In the genomic region with DNA sequence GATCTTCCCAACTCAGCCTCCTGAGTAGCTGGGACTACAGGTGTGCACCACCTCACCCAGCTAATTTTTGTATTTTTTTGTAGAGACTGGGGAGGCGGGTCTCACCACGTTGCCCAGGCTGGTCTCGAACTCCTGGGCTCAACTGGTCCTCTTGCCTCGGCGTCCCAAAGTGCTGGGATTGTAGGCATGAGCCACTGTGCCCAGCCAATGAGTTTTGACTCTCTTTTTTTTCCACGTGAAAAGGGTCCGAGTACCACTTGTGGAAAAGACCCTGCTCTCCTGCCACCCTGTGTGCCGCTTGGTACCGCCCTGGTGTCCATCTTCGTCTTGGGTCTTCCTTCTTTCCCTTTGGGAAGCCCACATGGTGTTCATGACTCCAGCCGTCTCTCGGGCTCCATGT, we compare ENCODE assay signal across 27 cellular contexts. TPM values are rescaled to one million over a fixed set of nuclear protein-coding genes. Genes with fewer than 3 reads are reported as not detected.
"Had no signal": no experiment of that assay in that cellular context is flagged by ENCODE, and none has a peak within 500 bp of the region (broad histone marks: within the 10 kb centered on the region; RNA-seq: fewer than 3 reads in every experiment).

No MANE protein-coding gene starts in this region.

- H3K4me3 Mint-ChIP-seq: activated B cell treated with CpG ODN at 0.5 μM for 24 hours; activated CD4-positive, alpha-beta T cell treated with anti-CD3 and anti-CD28 coated beads, Interleukin-2, amount 10 ng/mL, durations not matched to agents 24 days and 14 days; activated CD8-positive, alpha-beta memory T cell treated with anti-CD3 and anti-CD28 coated beads, Interleukin-2, amount 10 ng/mL, durations not matched to agents 7 days and 5 days; activated naive CD8-positive, alpha-beta T cell treated with anti-CD3 and anti-CD28 coated beads, Interleukin-2, amount 50 U/mL, for 24 hours; activated T-cell treated with anti-CD3 and anti-CD28 coated beads, Interleukin-2, amount 50 U/mL, for 24 hours; activated T-helper 1 cell treated with anti-CD3 and anti-CD28 coated beads, Interleukin-12 subunit alpha, Interleukin-12 subunit beta, Interleukin-2, Interleukin-4 antibody, amounts not matched to agents 30 ng/mL and 10 ng/mL and 1 ng/mL, durations not matched to agents 14 hours and 24 hours and 36 hours had no signal

- H3K36me3 Mint-ChIP-seq: activated CD8-positive, alpha-beta memory T cell treated with anti-CD3 and anti-CD28 coated beads, Interleukin-2, amount 10 ng/mL, durations not matched to agents 7 days and 5 days had no signal

- H3K9me3 ChIP-seq: MG63, Peyer's patch had no signal

- H3K4me1 ChIP-seq: Peyer's patch had no signal

- H3K36me3 ChIP-seq: brain microvascular endothelial cell, cardiac muscle cell, MG63, Peyer's patch had no signal

- H3K27me3 ChIP-seq: brain microvascular endothelial cell, cardiac muscle cell, Peyer's patch had no signal

- H3K27ac Mint-ChIP-seq: activated B cell treated with CpG ODN at 0.5 μM for 24 hours; activated CD4-positive, alpha-beta T cell treated with anti-CD3 and anti-CD28 coated beads, Interleukin-2, amount 10 ng/mL, durations not matched to agents 24 days and 14 days; activated CD8-positive, alpha-beta memory T cell treated with anti-CD3 and anti-CD28 coated beads, Interleukin-2, amount 10 ng/mL, durations not matched to agents 7 days and 5 days; activated T-cell treated with anti-CD3 and anti-CD28 coated beads, Interleukin-2, amount 50 U/mL, for 24 hours; activated T-helper 1 cell treated with anti-CD3 and anti-CD28 coated beads, Interleukin-12 subunit alpha, Interleukin-12 subunit beta, Interleukin-2, Interleukin-4 antibody, amounts not matched to agents 30 ng/mL and 10 ng/mL and 1 ng/mL, durations not matched to agents 14 hours and 24 hours and 36 hours had no signal

- H3K4me3 ChIP-seq: cardiac muscle cell, MG63, Peyer's patch had no signal

- H3K27ac ChIP-seq: brain microvascular endothelial cell, cardiac muscle cell, Peyer's patch, RWPE1 had no signal

- ATAC-seq: activated CD8-positive, alpha-beta memory T cell treated with anti-CD3 and anti-CD28 coated beads, Interleukin-2, amount 10 ng/mL, durations not matched to agents 7 days and 5 days; activated naive CD8-positive, alpha-beta T cell treated with anti-CD3 and anti-CD28 coated beads, Interleukin-2, amount 50 U/mL, for 24 hours had no signal

- DNase-seq: activated B cell treated with CpG ODN at 0.5 μM for 24 hours; activated CD4-positive, alpha-beta T cell treated with anti-CD3 and anti-CD28 coated beads for 1 hour; activated CD4-positive, alpha-beta T cell treated with anti-CD3 and anti-CD28 coated beads, Interleukin-2, amount 10 ng/mL, durations not matched to agents 24 days and 14 days; activated CD4-positive, alpha-beta T cell treated with anti-CD3 and anti-CD28 coated beads, Interleukin-2, amount 50 U/mL, for 48 hours; activated CD8-positive, alpha-beta memory T cell treated with anti-CD3 and anti-CD28 coated beads, Interleukin-2, amount 10 ng/mL, durations not matched to agents 7 days and 5 days; activated effector memory CD4-positive, alpha-beta T cell treated with Interleukin-2 at 50 U/mL for 16 hours; activated naive CD4-positive, alpha-beta T cell; activated naive CD8-positive, alpha-beta T cell treated with anti-CD3 and anti-CD28 coated beads, Interleukin-2, amount 50 U/mL, for 24 hours; activated T-cell treated with anti-CD3 and anti-CD28 coated beads, Interleukin-2, amount 50 U/mL, for 24 hours; amniotic stem cell; brain microvascular endothelial cell; MG63; MV-4-11; NCI-H1092 treated with DMSO at 0.1 percent for 48 hours; NCI-H1417 treated with DMSO at 0.1 percent for 48 hours; NCI-H1694 treated with DMSO at 0.1 percent for 48 hours; NCI-H2029 treated with DMSO at 0.1 percent for 48 hours; NCI-H345; NCI-H510A; NCI-H69; Peyer's patch; SIG-M5; T-helper 2 cell; T1000 had no signal

- H3K9me3 Mint-ChIP-seq: activated B cell treated with CpG ODN at 0.5 μM for 24 hours; activated CD4-positive, alpha-beta T cell treated with anti-CD3 and anti-CD28 coated beads, Interleukin-2, amount 10 ng/mL, durations not matched to agents 24 days and 14 days; activated naive CD8-positive, alpha-beta T cell treated with anti-CD3 and anti-CD28 coated beads, Interleukin-2, amount 50 U/mL, for 24 hours; activated T-cell treated with anti-CD3 and anti-CD28 coated beads, Interleukin-2, amount 50 U/mL, for 24 hours; activated T-helper 1 cell treated with anti-CD3 and anti-CD28 coated beads, Interleukin-12 subunit alpha, Interleukin-12 subunit beta, Interleukin-2, Interleukin-4 antibody, amounts not matched to agents 30 ng/mL and 10 ng/mL and 1 ng/mL, durations not matched to agents 14 hours and 24 hours and 36 hours had no signal

RNA-seq across cellular contexts. Expression of gene CRIP2, which starts 34.0 kb away (rescaled TPM):
- total RNA-seq: activated T-helper 1 cell treated with anti-CD3 and anti-CD28 coated beads, Interleukin-12 subunit alpha, Interleukin-12 subunit beta, Interleukin-2, Interleukin-4 antibody, amounts not matched to agents 30 ng/mL and 10 ng/mL and 1 ng/mL, durations not matched to agents 14 hours and 24 hours and 36 hours had no signal
